In genomic region chr19:17687857-17688784, GRCh38 we compare ENCODE assay signal across 1 cellular context.
TF ChIP-seq lines count a peak whose summit lies in the region.

Gene UNC13A (minus strand): TSS chr19:17688354. CDS start chr19:17688199, 155 bp downstream.

TF ChIP-seq in K562, 482 proteins besides CTCF, POLR2A, EP300 and RAD21 (continued from another document and continues in another):
- TF ChIP-seq RNF219 (CRISPR knock-in tag; IDR thresholded peaks at IDR 0.05): no peak
- TF ChIP-seq BHLHE40 (IDR thresholded peaks at IDR 0.05; ENCODE audit: low read length): 0 out of 2 replicates have a peak, but pooled peaks have one; percentile 4
- no peak for TF ChIP-seq E2F4 (CRISPR knock-in tag; IDR thresholded peaks at IDR 0.05; ENCODE audit: low read depth)
- peak; percentile 40; the same call in 1 of the 2 replicates for TF ChIP-seq NCOA6 (IDR thresholded peaks at IDR 0.05)
- TF ChIP-seq ZNF124 (CRISPR knock-in tag; IDR thresholded peaks at IDR 0.05): no peak
- no peak for TF ChIP-seq POLR3A (IDR thresholded peaks at IDR 0.05; ENCODE audit: borderline replicate concordance, extremely low read depth, insufficient read depth, insufficient read length)
- no peak for TF ChIP-seq TBL1XR1 (IDR thresholded peaks at IDR 0.05; ENCODE audit: low read length in 2 of 2)
- no peak for TF ChIP-seq HSF4 (CRISPR knock-in tag; IDR thresholded peaks at IDR 0.05; ENCODE audit: borderline replicate concordance)
- TF ChIP-seq ZNF668 (CRISPR knock-in tag; IDR thresholded peaks at IDR 0.05): no peak
- no peak for TF ChIP-seq PHB (CRISPR knock-in tag; IDR thresholded peaks at IDR 0.05)
- TF ChIP-seq ZBTB43 (CRISPR knock-in tag; IDR thresholded peaks at IDR 0.05): no peak
- no peak for TF ChIP-seq MED1 (CRISPR knock-in tag; IDR thresholded peaks at IDR 0.05; ENCODE audit: borderline replicate concordance)
- TF ChIP-seq, protein P1, sequence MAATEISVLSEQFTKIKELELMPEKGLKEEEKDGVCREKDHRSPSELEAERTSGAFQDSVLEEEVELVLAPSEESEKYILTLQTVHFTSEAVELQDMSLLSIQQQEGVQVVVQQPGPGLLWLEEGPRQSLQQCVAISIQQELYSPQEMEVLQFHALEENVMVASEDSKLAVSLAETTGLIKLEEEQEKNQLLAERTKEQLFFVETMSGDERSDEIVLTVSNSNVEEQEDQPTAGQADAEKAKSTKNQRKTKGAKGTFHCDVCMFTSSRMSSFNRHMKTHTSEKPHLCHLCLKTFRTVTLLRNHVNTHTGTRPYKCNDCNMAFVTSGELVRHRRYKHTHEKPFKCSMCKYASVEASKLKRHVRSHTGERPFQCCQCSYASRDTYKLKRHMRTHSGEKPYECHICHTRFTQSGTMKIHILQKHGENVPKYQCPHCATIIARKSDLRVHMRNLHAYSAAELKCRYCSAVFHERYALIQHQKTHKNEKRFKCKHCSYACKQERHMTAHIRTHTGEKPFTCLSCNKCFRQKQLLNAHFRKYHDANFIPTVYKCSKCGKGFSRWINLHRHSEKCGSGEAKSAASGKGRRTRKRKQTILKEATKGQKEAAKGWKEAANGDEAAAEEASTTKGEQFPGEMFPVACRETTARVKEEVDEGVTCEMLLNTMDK (IDR thresholded peaks at IDR 0.05; ENCODE audit: borderline replicate concordance, insufficient read depth, low read depth, low read length, poor library complexity, severe bottlenecking): peak; percentile 20
- no peak for TF ChIP-seq RBM22 (IDR thresholded peaks at IDR 0.05; ENCODE audit: low read depth, low read length, poor library complexity, severe bottlenecking)
- TF ChIP-seq MAZ (CRISPR knock-in tag; conservative IDR thresholded peaks at IDR 0.05 in 1 of 2, IDR thresholded peaks at IDR 0.05 in 1 of 2): peak in 1 of 2 experiments; percentile 88; a peak in 2 of 4 replicates
- no peak for TF ChIP-seq PTTG1 (tag; IDR thresholded peaks at IDR 0.05; ENCODE audit: low read depth)
- no peak for TF ChIP-seq GABPA (tag; conservative IDR thresholded peaks at IDR 0.05; ENCODE audit: low read depth)
- TF ChIP-seq, protein P2, sequence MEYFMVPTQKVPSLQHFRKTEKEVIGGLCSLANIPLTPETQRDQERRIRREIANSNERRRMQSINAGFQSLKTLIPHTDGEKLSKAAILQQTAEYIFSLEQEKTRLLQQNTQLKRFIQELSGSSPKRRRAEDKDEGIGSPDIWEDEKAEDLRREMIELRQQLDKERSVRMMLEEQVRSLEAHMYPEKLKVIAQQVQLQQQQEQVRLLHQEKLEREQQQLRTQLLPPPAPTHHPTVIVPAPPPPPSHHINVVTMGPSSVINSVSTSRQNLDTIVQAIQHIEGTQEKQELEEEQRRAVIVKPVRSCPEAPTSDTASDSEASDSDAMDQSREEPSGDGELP (CRISPR knock-in tag; IDR thresholded peaks at IDR 0.05; ENCODE audit: borderline replicate concordance): peak; percentile 66; the same call in 1 of the 2 replicates
- no peak for TF ChIP-seq SOX6 (IDR thresholded peaks at IDR 0.05)
- TF ChIP-seq USF2 (CRISPR knock-in tag; IDR thresholded peaks at IDR 0.05): no peak
- TF ChIP-seq, protein P3, sequence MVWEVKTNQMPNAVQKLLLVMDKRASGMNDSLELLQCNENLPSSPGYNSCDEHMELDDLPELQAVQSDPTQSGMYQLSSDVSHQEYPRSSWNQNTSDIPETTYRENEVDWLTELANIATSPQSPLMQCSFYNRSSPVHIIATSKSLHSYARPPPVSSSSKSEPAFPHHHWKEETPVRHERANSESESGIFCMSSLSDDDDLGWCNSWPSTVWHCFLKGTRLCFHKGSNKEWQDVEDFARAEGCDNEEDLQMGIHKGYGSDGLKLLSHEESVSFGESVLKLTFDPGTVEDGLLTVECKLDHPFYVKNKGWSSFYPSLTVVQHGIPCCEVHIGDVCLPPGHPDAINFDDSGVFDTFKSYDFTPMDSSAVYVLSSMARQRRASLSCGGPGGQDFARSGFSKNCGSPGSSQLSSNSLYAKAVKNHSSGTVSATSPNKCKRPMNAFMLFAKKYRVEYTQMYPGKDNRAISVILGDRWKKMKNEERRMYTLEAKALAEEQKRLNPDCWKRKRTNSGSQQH (CRISPR knock-in tag; IDR thresholded peaks at IDR 0.05): no peak
- peak in 1 of 2 experiments; percentile 85; a peak in 2 of 4 replicates for TF ChIP-seq RCOR1 (IDR thresholded peaks at IDR 0.05; ENCODE audit: borderline replicate concordance in 1 of 2, low read depth in 2 of 2, low read length in 2 of 2)
- TF ChIP-seq EHMT2 (IDR thresholded peaks at IDR 0.05): peak; percentile 94
- no peak for TF ChIP-seq GTF2F1 (IDR thresholded peaks at IDR 0.05; ENCODE audit: low read depth, low read length)
- TF ChIP-seq, protein P4, sequence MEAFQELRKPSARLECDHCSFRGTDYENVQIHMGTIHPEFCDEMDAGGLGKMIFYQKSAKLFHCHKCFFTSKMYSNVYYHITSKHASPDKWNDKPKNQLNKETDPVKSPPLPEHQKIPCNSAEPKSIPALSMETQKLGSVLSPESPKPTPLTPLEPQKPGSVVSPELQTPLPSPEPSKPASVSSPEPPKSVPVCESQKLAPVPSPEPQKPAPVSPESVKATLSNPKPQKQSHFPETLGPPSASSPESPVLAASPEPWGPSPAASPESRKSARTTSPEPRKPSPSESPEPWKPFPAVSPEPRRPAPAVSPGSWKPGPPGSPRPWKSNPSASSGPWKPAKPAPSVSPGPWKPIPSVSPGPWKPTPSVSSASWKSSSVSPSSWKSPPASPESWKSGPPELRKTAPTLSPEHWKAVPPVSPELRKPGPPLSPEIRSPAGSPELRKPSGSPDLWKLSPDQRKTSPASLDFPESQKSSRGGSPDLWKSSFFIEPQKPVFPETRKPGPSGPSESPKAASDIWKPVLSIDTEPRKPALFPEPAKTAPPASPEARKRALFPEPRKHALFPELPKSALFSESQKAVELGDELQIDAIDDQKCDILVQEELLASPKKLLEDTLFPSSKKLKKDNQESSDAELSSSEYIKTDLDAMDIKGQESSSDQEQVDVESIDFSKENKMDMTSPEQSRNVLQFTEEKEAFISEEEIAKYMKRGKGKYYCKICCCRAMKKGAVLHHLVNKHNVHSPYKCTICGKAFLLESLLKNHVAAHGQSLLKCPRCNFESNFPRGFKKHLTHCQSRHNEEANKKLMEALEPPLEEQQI (IDR thresholded peaks at IDR 0.05): no peak
- peak; percentile 77 for TF ChIP-seq PCBP1 (IDR thresholded peaks at IDR 0.05; ENCODE audit: low read depth, low read length, poor library complexity, severe bottlenecking)
- TF ChIP-seq E2F6 (IDR thresholded peaks at IDR 0.05; ENCODE audit: borderline replicate concordance in 1 of 2, extremely low read depth in 1 of 2, insufficient read depth in 1 of 2, insufficient read length in 1 of 2, low read depth in 1 of 2, low read length in 1 of 2, poor library complexity in 1 of 2, severe bottlenecking in 1 of 2): peak in 1 of 2 experiments; percentile 43
- TF ChIP-seq ZSCAN32 (CRISPR knock-in tag; IDR thresholded peaks at IDR 0.05): no peak
- TF ChIP-seq YY1 (IDR thresholded peaks at IDR 0.05; ENCODE audit: borderline replicate concordance in 1 of 3, control insufficient read depth in 1 of 3, extremely low read depth in 1 of 3, insufficient read depth in 3 of 3, insufficient read length in 1 of 3, insufficient replicate concordance in 2 of 3, low read depth in 1 of 3, low read length in 2 of 3): peak; percentile 82 to 99 (median 96)
- no peak for TF ChIP-seq NFE2 (IDR thresholded peaks at IDR 0.05; ENCODE audit: low read depth)
- TF ChIP-seq SRSF7 (optimal IDR thresholded peaks at IDR 0.05; ENCODE audit: low read depth, low read length): no peak
- no peak for TF ChIP-seq NFIC (IDR thresholded peaks at IDR 0.05)
- peak; percentile 38; the same call in 1 of the 2 replicates for TF ChIP-seq MAX (CRISPR knock-in tag; IDR thresholded peaks at IDR 0.05)
- peak; percentile 56; the same call in 1 of the 2 replicates for TF ChIP-seq ZNF766 (CRISPR knock-in tag; conservative IDR thresholded peaks at IDR 0.05)
- TF ChIP-seq ZNF324 (CRISPR knock-in tag; IDR thresholded peaks at IDR 0.05): no peak
- peak; percentile 15 for TF ChIP-seq CCNT2 (IDR thresholded peaks at IDR 0.05; ENCODE audit: borderline replicate concordance, extremely low read depth, insufficient read length, low read depth, low read length)
- TF ChIP-seq RBFOX2 (IDR thresholded peaks at IDR 0.05; ENCODE audit: low read depth, low read length): no peak
- TF ChIP-seq, protein P5, sequence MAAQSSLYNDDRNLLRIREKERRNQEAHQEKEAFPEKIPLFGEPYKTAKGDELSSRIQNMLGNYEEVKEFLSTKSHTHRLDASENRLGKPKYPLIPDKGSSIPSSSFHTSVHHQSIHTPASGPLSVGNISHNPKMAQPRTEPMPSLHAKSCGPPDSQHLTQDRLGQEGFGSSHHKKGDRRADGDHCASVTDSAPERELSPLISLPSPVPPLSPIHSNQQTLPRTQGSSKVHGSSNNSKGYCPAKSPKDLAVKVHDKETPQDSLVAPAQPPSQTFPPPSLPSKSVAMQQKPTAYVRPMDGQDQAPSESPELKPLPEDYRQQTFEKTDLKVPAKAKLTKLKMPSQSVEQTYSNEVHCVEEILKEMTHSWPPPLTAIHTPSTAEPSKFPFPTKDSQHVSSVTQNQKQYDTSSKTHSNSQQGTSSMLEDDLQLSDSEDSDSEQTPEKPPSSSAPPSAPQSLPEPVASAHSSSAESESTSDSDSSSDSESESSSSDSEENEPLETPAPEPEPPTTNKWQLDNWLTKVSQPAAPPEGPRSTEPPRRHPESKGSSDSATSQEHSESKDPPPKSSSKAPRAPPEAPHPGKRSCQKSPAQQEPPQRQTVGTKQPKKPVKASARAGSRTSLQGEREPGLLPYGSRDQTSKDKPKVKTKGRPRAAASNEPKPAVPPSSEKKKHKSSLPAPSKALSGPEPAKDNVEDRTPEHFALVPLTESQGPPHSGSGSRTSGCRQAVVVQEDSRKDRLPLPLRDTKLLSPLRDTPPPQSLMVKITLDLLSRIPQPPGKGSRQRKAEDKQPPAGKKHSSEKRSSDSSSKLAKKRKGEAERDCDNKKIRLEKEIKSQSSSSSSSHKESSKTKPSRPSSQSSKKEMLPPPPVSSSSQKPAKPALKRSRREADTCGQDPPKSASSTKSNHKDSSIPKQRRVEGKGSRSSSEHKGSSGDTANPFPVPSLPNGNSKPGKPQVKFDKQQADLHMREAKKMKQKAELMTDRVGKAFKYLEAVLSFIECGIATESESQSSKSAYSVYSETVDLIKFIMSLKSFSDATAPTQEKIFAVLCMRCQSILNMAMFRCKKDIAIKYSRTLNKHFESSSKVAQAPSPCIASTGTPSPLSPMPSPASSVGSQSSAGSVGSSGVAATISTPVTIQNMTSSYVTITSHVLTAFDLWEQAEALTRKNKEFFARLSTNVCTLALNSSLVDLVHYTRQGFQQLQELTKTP (IDR thresholded peaks at IDR 0.05; ENCODE audit: low read depth in 1 of 2, partially characterized antibody in 2 of 2): no peak
- TF ChIP-seq FOXK2 (conservative IDR thresholded peaks at IDR 0.05 in 1 of 2, IDR thresholded peaks at IDR 0.05 in 1 of 2; ENCODE audit: low read depth in 2 of 2): no peak
- TF ChIP-seq NRF1 (conservative IDR thresholded peaks at IDR 0.05 in 1 of 2, IDR thresholded peaks at IDR 0.05 in 1 of 2): no peak
- no peak for TF ChIP-seq NFE2L1 (tag; IDR thresholded peaks at IDR 0.05; ENCODE audit: borderline replicate concordance, low read depth)
- peak; percentile 88 for TF ChIP-seq CREB1 (IDR thresholded peaks at IDR 0.05)
- TF ChIP-seq CREB1 (CRISPR knock-in tag; IDR thresholded peaks at IDR 0.05): peak; percentile 87
- no peak for TF ChIP-seq NONO (IDR thresholded peaks at IDR 0.05; ENCODE audit: low read depth in 2 of 2, low read length in 1 of 2)
- TF ChIP-seq ZNF354B (CRISPR knock-in tag; IDR thresholded peaks at IDR 0.05): no peak
- no peak for TF ChIP-seq XRCC4 (IDR thresholded peaks at IDR 0.05; ENCODE audit: extremely low read depth, insufficient read depth, insufficient read length)
- no peak for TF ChIP-seq ZZZ3 (IDR thresholded peaks at IDR 0.05)
